ENCODE assay signal across 1 cellular context in the genomic region with DNA sequence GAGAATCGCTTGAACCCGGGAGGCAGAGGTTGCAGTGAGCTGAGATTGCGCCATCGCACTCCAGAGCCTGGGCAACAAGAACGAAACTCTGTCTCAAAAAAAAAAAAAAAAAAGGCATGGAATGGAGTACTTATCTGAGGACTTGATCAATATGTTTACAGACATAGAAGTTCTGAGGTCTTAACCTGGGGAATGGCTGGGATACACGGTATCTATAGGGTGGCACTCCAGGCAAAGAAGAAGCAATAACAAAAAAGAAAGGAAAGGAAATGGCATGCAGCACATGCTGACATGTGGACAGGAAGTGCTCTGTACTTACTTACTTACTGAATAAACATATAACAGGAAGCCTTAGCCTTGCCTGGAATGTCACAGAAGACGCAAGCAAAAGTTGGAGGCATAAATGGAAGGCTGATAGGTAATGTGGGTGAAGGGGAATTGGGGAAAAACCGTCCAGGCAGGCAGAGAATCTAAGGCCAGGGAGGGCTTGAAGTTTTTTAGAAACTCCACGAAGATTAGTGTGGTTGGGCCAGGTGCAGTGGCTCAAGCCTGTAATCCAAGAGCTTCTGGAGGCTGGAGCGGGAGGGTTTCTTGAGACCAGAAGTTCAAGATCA.
TF ChIP-seq lines count a peak whose summit lies in the region.

No MANE protein-coding gene starts in this region.

TF ChIP-seq in A549, 52 proteins besides CTCF, POLR2A, EP300 and RAD21 (continued from another document):
- TF ChIP-seq JUN (IDR thresholded peaks at IDR 0.05) (no peak), HOXB13 (CRISPR knock-in tag; IDR thresholded peaks at IDR 0.05; ENCODE audit: low read depth) (no peak), RCOR1 (IDR thresholded peaks at IDR 0.05; ENCODE audit: low read depth, low read length) (no peak), ZFP36 (IDR thresholded peaks at IDR 0.05; ENCODE audit: borderline replicate concordance, partially characterized antibody) (no peak), HOXA7 (CRISPR knock-in tag; IDR thresholded peaks at IDR 0.05) (no peak), ZNF302 (CRISPR knock-in tag; IDR thresholded peaks at IDR 0.05) (0 out of 2 replicates have a peak, but pooled peaks have one; percentile 23), NFE2L2 (conservative IDR thresholded peaks at IDR 0.05; ENCODE audit: low read length) (no peak), KDM1A (IDR thresholded peaks at IDR 0.05; ENCODE audit: low read depth) (no peak), FOSL2 (IDR thresholded peaks at IDR 0.05) (no peak), FOSL2 (CRISPR knock-in tag; IDR thresholded peaks at IDR 0.05) (no peak), JUNB (IDR thresholded peaks at IDR 0.05) (no peak), MAZ (IDR thresholded peaks at IDR 0.05; ENCODE audit: borderline replicate concordance, low read depth, low read length) (no peak)
- TF ChIP-seq, protein P1, sequence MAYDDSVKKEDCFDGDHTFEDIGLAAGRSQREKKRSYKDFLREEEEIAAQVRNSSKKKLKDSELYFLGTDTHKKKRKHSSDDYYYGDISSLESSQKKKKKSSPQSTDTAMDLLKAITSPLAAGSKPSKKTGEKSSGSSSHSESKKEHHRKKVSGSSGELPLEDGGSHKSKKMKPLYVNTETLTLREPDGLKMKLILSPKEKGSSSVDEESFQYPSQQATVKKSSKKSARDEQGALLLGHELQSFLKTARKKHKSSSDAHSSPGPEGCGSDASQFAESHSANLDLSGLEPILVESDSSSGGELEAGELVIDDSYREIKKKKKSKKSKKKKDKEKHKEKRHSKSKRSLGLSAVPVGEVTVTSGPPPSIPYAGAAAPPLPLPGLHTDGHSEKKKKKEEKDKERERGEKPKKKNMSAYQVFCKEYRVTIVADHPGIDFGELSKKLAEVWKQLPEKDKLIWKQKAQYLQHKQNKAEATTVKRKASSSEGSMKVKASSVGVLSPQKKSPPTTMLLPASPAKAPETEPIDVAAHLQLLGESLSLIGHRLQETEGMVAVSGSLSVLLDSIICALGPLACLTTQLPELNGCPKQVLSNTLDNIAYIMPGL (CRISPR knock-in tag; IDR thresholded peaks at IDR 0.05; ENCODE audit: borderline replicate concordance): no peak
- TF ChIP-seq, protein P2, sequence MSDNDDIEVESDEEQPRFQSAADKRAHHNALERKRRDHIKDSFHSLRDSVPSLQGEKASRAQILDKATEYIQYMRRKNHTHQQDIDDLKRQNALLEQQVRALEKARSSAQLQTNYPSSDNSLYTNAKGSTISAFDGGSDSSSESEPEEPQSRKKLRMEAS (IDR thresholded peaks at IDR 0.05): peak; percentile 52; the same call in 1 of the 2 replicates
- TF ChIP-seq, protein P3, sequence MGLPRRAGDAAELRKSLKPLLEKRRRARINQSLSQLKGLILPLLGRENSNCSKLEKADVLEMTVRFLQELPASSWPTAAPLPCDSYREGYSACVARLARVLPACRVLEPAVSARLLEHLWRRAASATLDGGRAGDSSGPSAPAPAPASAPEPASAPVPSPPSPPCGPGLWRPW (IDR thresholded peaks at IDR 0.05): no peak
